Comparison of ENCODE assay signal across 27 cellular contexts in genomic region chr2:110146945-110147332, GRCh38. TPM values are rescaled to one million over a fixed set of nuclear protein-coding genes. Genes with fewer than 3 reads are reported as not detected.
"Had no signal": no experiment of that assay in that cellular context is flagged by ENCODE, and none has a peak within 500 bp of the region (broad histone marks: within the 10 kb centered on the region; RNA-seq: fewer than 3 reads in every experiment).

No MANE protein-coding gene starts in this region.

- ATAC-seq: activated CD8-positive, alpha-beta T cell treated with anti-CD3 and anti-CD28 coated beads for 36 hours had no signal

- H3K27me3 ChIP-seq: brain microvascular endothelial cell, dorsolateral prefrontal cortex had no signal

- H3K27ac ChIP-seq: brain microvascular endothelial cell, coronary artery, dorsolateral prefrontal cortex had no signal

- H3K27me3 Mint-ChIP-seq: activated CD8-positive, alpha-beta T cell treated with anti-CD3 and anti-CD28 coated beads for 36 hours; activated naive CD8-positive, alpha-beta T cell; dendritic cell treated with granulocyte-macrophage colony-stimulating factor and Interleukin-4, amounts not matched to agents 40 ng/mL and 50 ng/mL, for 4 days had no signal

- H3K4me3 ChIP-seq: coronary artery, dorsolateral prefrontal cortex had no signal

- H3K4me1 Mint-ChIP-seq: central memory CD8-positive, alpha-beta T cell; endodermal cell had no signal

- DNase-seq: activated CD4-positive, alpha-beta T cell treated with anti-CD3 and anti-CD28 coated beads for 48 hours; activated CD4-positive, alpha-beta T cell treated with anti-CD3 and anti-CD28 coated beads, Interleukin-2, amount 50 U/mL, for 1 hour; activated CD4-positive, alpha-beta T cell treated with anti-CD3 and anti-CD28 coated beads, Interleukin-2, amount 50 U/mL, for 48 hours; activated CD4-positive, CD25-positive, alpha-beta regulatory T cell; activated CD4-positive, CD25-positive, alpha-beta regulatory T cell treated with anti-CD3 and anti-CD28 coated beads, Interleukin-2, amount 50 U/mL, for 72 hours; activated CD8-positive, alpha-beta memory T cell treated with anti-CD3 and anti-CD28 coated beads for 24 hours; activated CD8-positive, alpha-beta T cell treated with anti-CD3 and anti-CD28 coated beads for 36 hours; activated effector memory CD4-positive, alpha-beta T cell treated with anti-CD3 and anti-CD28 coated beads, Interleukin-2, amount 50 U/mL, for 16 hours; activated naive CD4-positive, alpha-beta T cell treated with anti-CD3 and anti-CD28 coated beads for 36 hours; amniotic stem cell; anterior cingulate cortex; brain microvascular endothelial cell; dorsolateral prefrontal cortex; effector memory CD4-positive, alpha-beta T cell; endodermal cell; foreskin fibroblast; head of caudate nucleus; T-helper 2 cell had no signal

- H3K36me3 ChIP-seq: brain microvascular endothelial cell had no signal

- H3K4me3 Mint-ChIP-seq: activated CD8-positive, alpha-beta T cell treated with anti-CD3 and anti-CD28 coated beads for 36 hours; activated naive CD4-positive, alpha-beta T cell treated with anti-CD3 and anti-CD28 coated beads for 36 hours; activated naive CD8-positive, alpha-beta T cell; central memory CD8-positive, alpha-beta T cell; dendritic cell treated with granulocyte-macrophage colony-stimulating factor and Interleukin-4, amounts not matched to agents 40 ng/mL and 50 ng/mL, for 4 days; endodermal cell had no signal

- FAIRE-seq: astrocyte, bronchial epithelial cell, frontal cortex had no signal

- H3K36me3 Mint-ChIP-seq: activated naive CD8-positive, alpha-beta T cell had no signal

- H3K27ac Mint-ChIP-seq: activated CD8-positive, alpha-beta T cell treated with anti-CD3 and anti-CD28 coated beads for 36 hours; activated T-helper 2 cell treated with anti-CD3 and anti-CD28 coated beads, Interferon-gamma antibody, Interleukin-2, Interleukin-4, amounts not matched to agents 10 μg/mL and 5 μg/mL and 100 μg/mL, durations not matched to agents 14 hours and 24 hours and 36 hours; dendritic cell treated with granulocyte-macrophage colony-stimulating factor and Interleukin-4, amounts not matched to agents 40 ng/mL and 50 ng/mL, for 4 days; endodermal cell had no signal

RNA-seq across cellular contexts. Expression of gene MALL, which starts 31.3 kb away (rescaled TPM):
- total RNA-seq: activated CD8-positive, alpha-beta T cell treated with anti-CD3 and anti-CD28 coated beads for 36 hours; T-helper 1 cell treated with Interleukin-12 subunit alpha and Interleukin-12 subunit beta and Interleukin-4 antibody, amounts not matched to agents 30 ng/mL and 1 ng/mL, for 36 hours had no signal
